8 cellular contexts compared by ENCODE assay signal in the genomic region with DNA sequence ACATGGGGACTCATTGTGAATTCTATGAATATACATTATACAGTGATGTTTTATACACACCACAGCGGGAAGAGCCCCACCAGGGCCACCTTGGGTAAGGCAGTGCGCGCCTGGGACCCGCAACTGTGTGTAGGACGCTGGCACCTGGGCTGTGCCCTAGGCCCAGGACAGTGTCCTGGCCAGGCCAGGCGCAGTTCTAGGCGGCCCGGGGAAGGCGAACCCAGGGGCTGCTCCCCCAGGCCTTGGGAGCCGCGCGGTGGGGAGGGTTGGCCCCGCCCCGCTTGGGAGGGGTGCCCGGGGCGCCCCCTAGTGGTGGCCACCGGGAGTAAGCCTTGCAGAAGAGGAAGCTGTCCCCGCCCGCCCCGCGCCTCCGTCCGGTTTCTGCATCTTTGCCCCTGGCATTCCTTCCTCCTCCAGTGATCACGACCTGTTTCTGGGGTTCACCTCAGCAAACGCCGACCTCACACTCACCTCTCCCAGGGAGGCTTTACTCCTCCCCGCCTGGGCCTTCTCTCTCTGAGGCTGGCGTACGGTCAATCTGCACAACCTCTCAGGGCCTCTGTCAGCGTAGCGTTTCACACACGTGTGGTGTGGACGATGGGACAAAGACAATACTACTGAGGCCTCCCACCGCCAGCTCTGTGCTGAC. TPM values are rescaled to one million over a fixed set of nuclear protein-coding genes. Genes with fewer than 3 reads are reported as not detected.
DNase-seq lines count a peak whose midpoint lies in the region; ATAC-seq and TF ChIP-seq lines count a peak whose summit lies in the region.

No MANE protein-coding gene starts in this region.

- H3K79me1 ChIP-seq in mesenchymal stem cell (replicated peaks; ENCODE audit: low read length, poor library complexity, severe bottlenecking) = no peaks in the 10 kb centered on the region

- no peak overlapping the region for H2AK5ac ChIP-seq in mesenchymal stem cell (ENCODE audit: low read length, severe bottlenecking)

- H3K4me2 ChIP-seq in mesenchymal stem cell (ENCODE audit: low read length, poor library complexity, severe bottlenecking) = peak overlapping the region; percentile 1

- CTCF ChIA-PET in activated CD4-positive, alpha-beta T cell treated with anti-CD3 and anti-CD28 coated beads, Interleukin-2, amount 10 ng/mL, durations not matched to agents 7 days and 5 days (lab: Charles Lee) = interaction anchor here (0.6 to 29.3 kb wide), 15 partner anchors 9 to 199 kb away, joined by 3 to 732 read pairs (median 5); partner anchors contain the start of gene CDC42BPG

- H3K27ac ChIP-seq in duodenal mucosa (ENCODE audit: low read depth, low read length) (peak overlapping the region; percentile 85), mesenchymal stem cell (ENCODE audit: low read length, poor library complexity, severe bottlenecking) (no peak overlapping the region)

- H2BK15ac ChIP-seq in mesenchymal stem cell (ENCODE audit: low read depth, poor library complexity, severe bottlenecking) = peak overlapping the region; percentile 20

- POLR2A ChIA-PET in activated CD4-positive, alpha-beta T cell treated with anti-CD3 and anti-CD28 coated beads, Interleukin-2, amount 10 ng/mL, durations not matched to agents 7 days and 5 days (lab: Charles Lee) = interaction anchor here (0.6 to 0.7 kb wide), 2 partner anchors 10 to 28 kb away, joined by 3 to 4 read pairs; partner anchors contain the start of gene EHD1

- peak overlapping the region; percentile 37 to 90 for H3K18ac ChIP-seq in mesenchymal stem cell (ENCODE audit: low read depth in 1 of 2, low read length in 2 of 2)

- no peak overlapping the region for H2BK5ac ChIP-seq in mesenchymal stem cell (ENCODE audit: low read depth, low read length, poor library complexity, severe bottlenecking)

- no peaks in the 10 kb centered on the region for H3K27me3 Mint-ChIP-seq in activated CD4-positive, alpha-beta T cell treated with anti-CD3 and anti-CD28 coated beads, Interleukin-2, amount 10 ng/mL, durations not matched to agents 7 days and 5 days

- H4K8ac ChIP-seq in mesenchymal stem cell (ENCODE audit: low read length) = peak overlapping the region; percentile 95

- H3K23ac ChIP-seq in mesenchymal stem cell (ENCODE audit: low read length in 2 of 2) = no peak overlapping the region

- 20% methylated on average over 34 of the region's 34 CpGs for WGBS in mesenchymal stem cell

- peak overlapping the region; percentile 94 for H4K91ac ChIP-seq in mesenchymal stem cell (ENCODE audit: low read length)

- peak overlapping the region; percentile 84 for H3K27ac Mint-ChIP-seq in activated CD4-positive, alpha-beta T cell treated with anti-CD3 and anti-CD28 coated beads, Interleukin-2, amount 10 ng/mL, durations not matched to agents 7 days and 5 days

- peak; percentile 94 for TF ChIP-seq CTCF in GM10266 (IDR thresholded peaks at IDR 0.05; ENCODE audit: control insufficient read depth, insufficient read depth, low read depth, missing control alignments)

- H3K9me3 ChIP-seq in duodenal mucosa (ENCODE audit: control insufficient read depth in 1 of 2, low read length in 2 of 2) = no peaks in the 10 kb centered on the region
- no peaks in the 10 kb centered on the region for H3K9me3 ChIP-seq in mesenchymal stem cell (ENCODE audit: control insufficient read depth, low read length)

- peak; percentile 61 for ATAC-seq in HG02610 (IDR thresholded peaks at IDR 0.05; ENCODE audit: unreplicated experiment)
- ATAC-seq in GM18858 (IDR thresholded peaks at IDR 0.05; ENCODE audit: unreplicated experiment) = no peak

- peaks cover 21 to 22% of the 10 kb centered on the region in 2 donors for H3K36me3 ChIP-seq in duodenal mucosa (ENCODE audit: control insufficient read depth in 1 of 2, insufficient read depth in 2 of 2, low read length in 2 of 2)
- H3K36me3 ChIP-seq in mesenchymal stem cell (ENCODE audit: control insufficient read depth in 1 of 2, insufficient read depth in 2 of 2, low read depth in 1 of 2, low read length in 2 of 2) = no peaks in the 10 kb centered on the region

- H2AFZ ChIP-seq in mesenchymal stem cell (ENCODE audit: low read depth, low read length) = peak overlapping the region; percentile 96

- H3K4me3 ChIP-seq in duodenal mucosa (ENCODE audit: low read depth in 1 of 2, low read length in 2 of 2) (peak overlapping the region; percentile 36 to 61), mesenchymal stem cell (ENCODE audit: insufficient read depth in 1 of 2, low read depth in 1 of 2, low read length in 2 of 2) (peak overlapping the region in 1 of 2 experiments; percentile 71)

- H3K4me1 Mint-ChIP-seq in activated CD4-positive, alpha-beta T cell treated with anti-CD3 and anti-CD28 coated beads, Interleukin-2, amount 10 ng/mL, durations not matched to agents 7 days and 5 days = peaks cover 41% of the 10 kb centered on the region

- H3K9me3 Mint-ChIP-seq in activated CD4-positive, alpha-beta T cell treated with anti-CD3 and anti-CD28 coated beads, Interleukin-2, amount 10 ng/mL, durations not matched to agents 7 days and 5 days = no peaks in the 10 kb centered on the region

- H2BK120ac ChIP-seq in mesenchymal stem cell (ENCODE audit: low read depth, low read length) = no peak overlapping the region

- H3K4me3 Mint-ChIP-seq in activated CD4-positive, alpha-beta T cell treated with anti-CD3 and anti-CD28 coated beads, Interleukin-2, amount 10 ng/mL, durations not matched to agents 7 days and 5 days = peak overlapping the region; percentile 63

- peaks cover 26% of the 10 kb centered on the region in 2 donors for H3K4me1 ChIP-seq in duodenal mucosa (ENCODE audit: control insufficient read depth in 1 of 2, insufficient read depth in 2 of 2, low read length in 2 of 2)
- peaks cover 17% of the 10 kb centered on the region for H3K4me1 ChIP-seq in mesenchymal stem cell (ENCODE audit: control insufficient read depth, insufficient read depth, low read depth, low read length)

- H2BK12ac ChIP-seq in mesenchymal stem cell (ENCODE audit: low read length in 2 of 2) = peak overlapping the region; percentile 89 to 95

- H3K14ac ChIP-seq in mesenchymal stem cell (ENCODE audit: low read length in 2 of 2) = peak overlapping the region in 1 of 2 experiments; percentile 84

- H3K9ac ChIP-seq in duodenal mucosa (ENCODE audit: low read depth in 1 of 2, low read length in 2 of 2) (peak overlapping the region; percentile 33 to 75), mesenchymal stem cell (ENCODE audit: low read length) (peak overlapping the region; percentile 70)

- peak; percentile 91 for DNase-seq in GM10266 (ENCODE audit: extremely low spot score)
- DNase-seq in NCI-H2196 treated with DMSO at 0.1 percent for 48 hours (lab: John Stamatoyannopoulos, UW; ENCODE audit: unreplicated experiment) = peak; percentile 49
- DNase-seq in activated CD4-positive, alpha-beta T cell treated with anti-CD3 and anti-CD28 coated beads, Interleukin-2, amount 10 ng/mL, durations not matched to agents 7 days and 5 days = peak; percentile 84
- peak; percentile 62 for DNase-seq in mesenchymal stem cell
- peak; percentile 57 for DNase-seq in stimulated activated CD8-positive, alpha-beta memory T cell treated with anti-CD3 and anti-CD28 coated beads, Interleukin-12 subunit alpha, Interleukin-12 subunit beta, amount 100 ng/mL, for 24 hours (ENCODE audit: extremely low read depth)

- H3K27me3 ChIP-seq in duodenal mucosa (ENCODE audit: control insufficient read depth in 1 of 2, insufficient read depth in 2 of 2, low read length in 2 of 2) = no peaks in the 10 kb centered on the region
- H3K27me3 ChIP-seq in mesenchymal stem cell (ENCODE audit: control insufficient read depth in 1 of 2, insufficient read depth in 1 of 2, low read length in 2 of 2) = no peaks in the 10 kb centered on the region

- peak overlapping the region in 1 of 2 experiments; percentile 90 for H3K4ac ChIP-seq in mesenchymal stem cell (ENCODE audit: low read depth in 1 of 2, low read length in 2 of 2)

- no peaks in the 10 kb centered on the region for H3K36me3 Mint-ChIP-seq in activated CD4-positive, alpha-beta T cell treated with anti-CD3 and anti-CD28 coated beads, Interleukin-2, amount 10 ng/mL, durations not matched to agents 7 days and 5 days (ENCODE audit: low read depth)

RNA-seq across cellular contexts. Expression of gene EHD1, which starts 9.5 kb away (rescaled TPM):
- total RNA-seq in activated CD4-positive, alpha-beta T cell treated with anti-CD3 and anti-CD28 coated beads, Interleukin-2, amount 10 ng/mL, durations not matched to agents 7 days and 5 days = 100 to 1,000 TPM; 131 to 149 TPM
- polyA plus RNA-seq in mesenchymal stem cell (2013, experiment 1 of 2) = 57.6 TPM
- 57.2 TPM for polyA plus RNA-seq in mesenchymal stem cell (2013, experiment 2 of 2)

RNA-seq across cellular contexts. Expression of gene ATG2A, which starts 29.1 kb away (rescaled TPM):
- 10 to 100 TPM; 23.0 to 25.7 TPM for total RNA-seq in activated CD4-positive, alpha-beta T cell treated with anti-CD3 and anti-CD28 coated beads, Interleukin-2, amount 10 ng/mL, durations not matched to agents 7 days and 5 days
- 6.2 TPM for polyA plus RNA-seq in mesenchymal stem cell (2013, experiment 1 of 2)
- 6.0 TPM for polyA plus RNA-seq in mesenchymal stem cell (2013, experiment 2 of 2)

RNA-seq across cellular contexts. Expression of gene PPP2R5B, which starts 36.6 kb away (rescaled TPM):
- total RNA-seq in activated CD4-positive, alpha-beta T cell treated with anti-CD3 and anti-CD28 coated beads, Interleukin-2, amount 10 ng/mL, durations not matched to agents 7 days and 5 days = 10 to 100 TPM; 12.0 to 13.7 TPM
- 16.6 TPM for polyA plus RNA-seq in mesenchymal stem cell (2013, experiment 1 of 2)
- polyA plus RNA-seq in mesenchymal stem cell (2013, experiment 2 of 2) = 15.1 TPM

RNA-seq across cellular contexts. Expression of gene CDC42BPG, which starts 43.4 kb away (rescaled TPM):
- total RNA-seq in activated CD4-positive, alpha-beta T cell treated with anti-CD3 and anti-CD28 coated beads, Interleukin-2, amount 10 ng/mL, durations not matched to agents 7 days and 5 days = 1 to 10 TPM in 1 of 2 experiments, under 1 TPM in 1; 0.42 to 1.3 TPM
- polyA plus RNA-seq in mesenchymal stem cell (2013, experiment 1 of 2) = 0.26 TPM
- 0.21 TPM for polyA plus RNA-seq in mesenchymal stem cell (2013, experiment 2 of 2)

RNA-seq across cellular contexts. Expression of gene GPHA2, which starts 47.8 kb away (rescaled TPM):
- total RNA-seq in activated CD4-positive, alpha-beta T cell treated with anti-CD3 and anti-CD28 coated beads, Interleukin-2, amount 10 ng/mL, durations not matched to agents 7 days and 5 days = not detected
- not detected for polyA plus RNA-seq in mesenchymal stem cell (2013, experiment 1 of 2)
- not detected for polyA plus RNA-seq in mesenchymal stem cell (2013, experiment 2 of 2)
